Comparison of ENCODE assay signal across 19 cellular contexts in genomic region chr1:228497206-228497605, GRCh38.
"Had no signal": no experiment of that assay in that cellular context is flagged by ENCODE, and none has a peak within 500 bp of the region (broad histone marks: within the 10 kb centered on the region; RNA-seq: fewer than 3 reads in every experiment).

No MANE protein-coding gene starts in this region.

- H3K27ac Mint-ChIP-seq: naive B cell had no signal

- H3K27me3 ChIP-seq: colonic mucosa, foreskin keratinocyte, ovary, right atrium auricular region, sigmoid colon, tibial artery, upper lobe of left lung, vagina had no signal

- DNase-seq: colonic mucosa; dermis blood vessel endothelial cell; erythroblast; foreskin keratinocyte; hippocampal formation; left colon; left ventricle myocardium superior; mesenchymal stem cell; naive B cell; nucleus accumbens; ovary; sigmoid colon; stimulated activated naive CD8-positive, alpha-beta T cell treated with anti-CD3 and anti-CD28 coated beads, Interleukin-15, Interleukin-2, amounts not matched to agents 100 U/mL and 50 U/mL, for 24 hours; tibial artery; upper lobe of left lung had no signal

- H3K9me3 ChIP-seq: colonic mucosa, ovary, right atrium auricular region, sigmoid colon, tibial artery, upper lobe of left lung, vagina had no signal

- H3K27ac ChIP-seq: colonic mucosa, foreskin keratinocyte, ovary, right atrium auricular region, sigmoid colon, skin epidermis, tibial artery, upper lobe of left lung, vagina had no signal

- H3K4me1 ChIP-seq: colonic mucosa, foreskin keratinocyte had no signal

- H3K4me3 ChIP-seq: colonic mucosa, lung, ovary, right atrium auricular region, sigmoid colon, skin epidermis, tibial artery, upper lobe of left lung, vagina had no signal

- H3K27me3 Mint-ChIP-seq: naive B cell had no signal

- ATAC-seq: foreskin keratinocyte; left colon; left ventricle myocardium superior; stimulated activated naive CD8-positive, alpha-beta T cell treated with anti-CD3 and anti-CD28 coated beads, Interleukin-15, Interleukin-2, amounts not matched to agents 100 U/mL and 50 U/mL, for 24 hours had no signal
